Comparison of ENCODE assay signal across 1 cellular context in the genomic region with DNA sequence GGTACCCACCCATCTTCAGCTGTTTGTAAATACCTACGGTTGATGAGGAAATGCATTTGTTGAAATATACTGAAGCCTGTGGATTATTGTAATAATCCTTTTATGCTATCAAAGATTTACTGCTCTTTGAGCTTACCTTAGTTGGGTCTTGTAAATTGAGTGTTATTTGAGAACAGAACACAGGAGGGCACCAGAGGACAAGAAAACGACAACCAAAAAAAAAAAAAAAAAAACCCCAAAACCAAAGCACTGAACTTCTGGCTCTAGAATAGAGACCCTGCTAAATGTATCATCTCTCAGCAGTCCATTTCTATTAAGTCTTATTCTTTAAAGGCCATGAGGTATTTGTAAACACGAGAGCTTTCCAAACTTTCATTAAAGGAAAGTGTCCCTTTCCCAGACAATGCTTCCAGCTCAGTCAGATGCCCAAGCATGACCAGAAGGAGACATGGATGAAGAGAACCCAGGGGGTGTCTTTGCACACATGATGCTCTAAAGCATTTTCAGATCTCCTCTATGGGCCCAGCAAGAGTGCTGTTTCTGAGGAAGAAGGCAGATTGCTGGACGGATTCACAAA.
TF ChIP-seq lines count a peak whose summit lies in the region.

No MANE protein-coding gene starts in this region.

TF ChIP-seq in WTC11, 78 proteins besides CTCF, POLR2A, EP300 and RAD21 (continued from another document):
- TF ChIP-seq, protein P1, sequence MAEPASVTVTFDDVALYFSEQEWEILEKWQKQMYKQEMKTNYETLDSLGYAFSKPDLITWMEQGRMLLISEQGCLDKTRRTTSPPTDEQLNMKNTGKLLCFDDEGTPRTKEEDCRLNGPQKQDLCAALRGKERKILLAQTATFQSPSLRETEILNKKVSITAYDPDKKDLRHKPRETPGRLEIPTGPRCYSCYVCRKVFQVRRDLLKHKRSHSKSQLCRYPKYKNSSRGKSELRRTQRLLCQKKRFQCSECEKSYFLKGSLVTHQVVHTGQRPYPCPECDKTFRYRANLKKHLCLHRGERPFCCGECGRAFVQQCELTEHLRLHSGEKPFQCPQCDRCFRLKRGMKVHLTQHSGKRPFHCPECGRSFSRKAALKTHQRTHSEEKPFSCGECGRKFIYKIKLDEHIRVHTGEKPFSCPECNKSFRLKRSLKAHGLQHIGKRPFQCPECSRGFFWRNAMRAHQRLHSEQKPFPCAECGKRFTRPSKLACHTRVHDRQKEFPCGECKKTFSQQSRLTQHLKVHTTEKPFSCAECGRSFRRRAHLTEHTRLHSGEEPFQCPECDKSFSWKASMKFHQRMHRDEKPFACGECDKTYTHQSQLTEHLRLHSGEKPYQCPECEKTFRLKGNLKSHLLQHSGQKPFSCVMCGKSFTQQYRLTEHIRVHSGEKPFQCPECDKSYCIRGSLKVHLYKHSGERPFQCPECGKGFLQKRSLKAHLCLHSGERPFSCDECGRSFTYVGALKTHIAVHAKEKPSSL (CRISPR knock-in tag; conservative IDR thresholded peaks at IDR 0.05) = no peak
- TF ChIP-seq ZNF121 (CRISPR knock-in tag; IDR thresholded peaks at IDR 0.05) (no peak), FOXJ3 (CRISPR knock-in tag; IDR thresholded peaks at IDR 0.05; ENCODE audit: borderline replicate concordance) (no peak)
- TF ChIP-seq, protein P2, sequence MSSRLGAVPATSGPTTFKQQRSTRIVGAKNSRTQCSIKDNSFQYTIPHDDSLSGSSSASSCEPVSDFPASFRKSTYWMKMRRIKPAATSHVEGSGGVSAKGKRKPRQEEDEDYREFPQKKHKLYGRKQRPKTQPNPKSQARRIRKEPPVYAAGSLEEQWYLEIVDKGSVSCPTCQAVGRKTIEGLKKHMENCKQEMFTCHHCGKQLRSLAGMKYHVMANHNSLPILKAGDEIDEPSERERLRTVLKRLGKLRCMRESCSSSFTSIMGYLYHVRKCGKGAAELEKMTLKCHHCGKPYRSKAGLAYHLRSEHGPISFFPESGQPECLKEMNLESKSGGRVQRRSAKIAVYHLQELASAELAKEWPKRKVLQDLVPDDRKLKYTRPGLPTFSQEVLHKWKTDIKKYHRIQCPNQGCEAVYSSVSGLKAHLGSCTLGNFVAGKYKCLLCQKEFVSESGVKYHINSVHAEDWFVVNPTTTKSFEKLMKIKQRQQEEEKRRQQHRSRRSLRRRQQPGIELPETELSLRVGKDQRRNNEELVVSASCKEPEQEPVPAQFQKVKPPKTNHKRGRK (CRISPR knock-in tag; IDR thresholded peaks at IDR 0.05; ENCODE audit: borderline replicate concordance) = no peak
- TF ChIP-seq, protein P3, sequence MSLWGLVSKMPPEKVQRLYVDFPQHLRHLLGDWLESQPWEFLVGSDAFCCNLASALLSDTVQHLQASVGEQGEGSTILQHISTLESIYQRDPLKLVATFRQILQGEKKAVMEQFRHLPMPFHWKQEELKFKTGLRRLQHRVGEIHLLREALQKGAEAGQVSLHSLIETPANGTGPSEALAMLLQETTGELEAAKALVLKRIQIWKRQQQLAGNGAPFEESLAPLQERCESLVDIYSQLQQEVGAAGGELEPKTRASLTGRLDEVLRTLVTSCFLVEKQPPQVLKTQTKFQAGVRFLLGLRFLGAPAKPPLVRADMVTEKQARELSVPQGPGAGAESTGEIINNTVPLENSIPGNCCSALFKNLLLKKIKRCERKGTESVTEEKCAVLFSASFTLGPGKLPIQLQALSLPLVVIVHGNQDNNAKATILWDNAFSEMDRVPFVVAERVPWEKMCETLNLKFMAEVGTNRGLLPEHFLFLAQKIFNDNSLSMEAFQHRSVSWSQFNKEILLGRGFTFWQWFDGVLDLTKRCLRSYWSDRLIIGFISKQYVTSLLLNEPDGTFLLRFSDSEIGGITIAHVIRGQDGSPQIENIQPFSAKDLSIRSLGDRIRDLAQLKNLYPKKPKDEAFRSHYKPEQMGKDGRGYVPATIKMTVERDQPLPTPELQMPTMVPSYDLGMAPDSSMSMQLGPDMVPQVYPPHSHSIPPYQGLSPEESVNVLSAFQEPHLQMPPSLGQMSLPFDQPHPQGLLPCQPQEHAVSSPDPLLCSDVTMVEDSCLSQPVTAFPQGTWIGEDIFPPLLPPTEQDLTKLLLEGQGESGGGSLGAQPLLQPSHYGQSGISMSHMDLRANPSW (CRISPR knock-in tag; conservative IDR thresholded peaks at IDR 0.05; ENCODE audit: low read depth) = no peak
- TF ChIP-seq, protein P4, sequence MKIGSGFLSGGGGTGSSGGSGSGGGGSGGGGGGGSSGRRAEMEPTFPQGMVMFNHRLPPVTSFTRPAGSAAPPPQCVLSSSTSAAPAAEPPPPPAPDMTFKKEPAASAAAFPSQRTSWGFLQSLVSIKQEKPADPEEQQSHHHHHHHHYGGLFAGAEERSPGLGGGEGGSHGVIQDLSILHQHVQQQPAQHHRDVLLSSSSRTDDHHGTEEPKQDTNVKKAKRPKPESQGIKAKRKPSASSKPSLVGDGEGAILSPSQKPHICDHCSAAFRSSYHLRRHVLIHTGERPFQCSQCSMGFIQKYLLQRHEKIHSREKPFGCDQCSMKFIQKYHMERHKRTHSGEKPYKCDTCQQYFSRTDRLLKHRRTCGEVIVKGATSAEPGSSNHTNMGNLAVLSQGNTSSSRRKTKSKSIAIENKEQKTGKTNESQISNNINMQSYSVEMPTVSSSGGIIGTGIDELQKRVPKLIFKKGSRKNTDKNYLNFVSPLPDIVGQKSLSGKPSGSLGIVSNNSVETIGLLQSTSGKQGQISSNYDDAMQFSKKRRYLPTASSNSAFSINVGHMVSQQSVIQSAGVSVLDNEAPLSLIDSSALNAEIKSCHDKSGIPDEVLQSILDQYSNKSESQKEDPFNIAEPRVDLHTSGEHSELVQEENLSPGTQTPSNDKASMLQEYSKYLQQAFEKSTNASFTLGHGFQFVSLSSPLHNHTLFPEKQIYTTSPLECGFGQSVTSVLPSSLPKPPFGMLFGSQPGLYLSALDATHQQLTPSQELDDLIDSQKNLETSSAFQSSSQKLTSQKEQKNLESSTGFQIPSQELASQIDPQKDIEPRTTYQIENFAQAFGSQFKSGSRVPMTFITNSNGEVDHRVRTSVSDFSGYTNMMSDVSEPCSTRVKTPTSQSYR (CRISPR knock-in tag; IDR thresholded peaks at IDR 0.05) = no peak
TF ChIP-seq in WTC11: peak in this region for 0.
